8 cellular contexts compared by ENCODE assay signal in genomic region chr1:209827384-209828261, GRCh38. TPM values are rescaled to one million over a fixed set of nuclear protein-coding genes. Genes with fewer than 3 reads are reported as not detected.
A peak's percentile ranks its signal among the peaks of the same experiment; 100 is the strongest.
DNase-seq lines count a peak whose midpoint lies in the region; ATAC-seq and TF ChIP-seq lines count a peak whose summit lies in the region.

A gene with protein sequence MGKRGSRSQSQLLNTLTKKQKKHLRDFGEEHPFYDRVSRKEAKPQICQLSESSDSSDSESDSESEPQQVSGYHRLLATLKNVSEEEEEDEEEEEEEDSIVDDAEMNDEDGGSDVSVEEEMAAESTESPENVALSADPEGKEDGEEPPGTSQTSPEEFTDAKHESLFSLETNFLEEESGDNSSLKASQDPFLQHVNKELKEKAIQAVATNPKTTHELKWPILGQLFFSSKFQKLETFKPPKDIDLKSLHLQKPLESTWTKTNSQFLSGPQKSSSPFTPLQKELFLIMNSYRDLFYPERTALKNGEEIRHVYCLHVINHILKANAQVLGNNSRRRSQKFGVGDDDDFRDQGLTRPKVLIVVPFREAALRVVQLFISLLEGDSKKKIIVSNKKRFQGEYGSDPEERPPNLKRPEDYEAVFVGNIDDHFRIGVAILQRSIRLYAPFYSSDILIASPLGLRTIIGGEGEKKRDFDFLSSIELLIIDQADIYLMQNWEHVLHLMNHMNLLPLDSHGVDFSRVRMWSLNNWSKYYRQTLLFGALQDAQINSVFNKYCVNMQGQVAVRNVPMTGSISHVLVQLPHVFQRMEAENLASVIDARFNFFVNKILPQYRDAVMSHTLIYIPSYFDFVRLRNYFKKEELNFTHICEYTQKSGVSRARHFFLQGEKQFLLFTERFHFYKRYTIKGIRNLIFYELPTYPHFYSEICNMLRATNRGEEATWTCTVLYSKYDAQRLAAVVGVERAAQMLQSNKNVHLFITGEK (plus strand): TSS chr1:209827972. CDS start chr1:209828064, 92 bp downstream.

- H3K9ac ChIP-seq in GM23248 (peak within 1 kb of the TSS; percentile 82), fibroblast of lung (ENCODE audit: insufficient read depth, low read length) (peak within 1 kb of the TSS; percentile 59)

- ATAC-seq in naive thymus-derived CD4-positive, alpha-beta T cell: peak; percentile 97
- ATAC-seq in stimulated activated naive B cell treated with anti-CD40 and anti-IgM and Interleukin-4, amounts not matched to agents 10 μg/mL and 1 μg/mL and 100 μg/mL, for 72 hours (replicated peaks): peak; percentile 93 to 94

- H3K4me1 Mint-ChIP-seq in naive thymus-derived CD4-positive, alpha-beta T cell: peaks cover 24 to 58% (median 49%) of the 10 kb centered on the region in 7 donors
- H3K4me1 Mint-ChIP-seq in stimulated activated naive B cell treated with anti-CD40 and anti-IgM and Interleukin-4, amounts not matched to agents 10 μg/mL and 1 μg/mL and 100 μg/mL, for 72 hours: peaks cover 16 to 43% of the 10 kb centered on the region in 2 donors

- intact Hi-C loops in naive thymus-derived CD4-positive, alpha-beta T cell (cut with micrococcal nuclease): loop anchor here (1.0 to 5.0 kb wide), 9 partner anchors 21 to 1432 kb away; partner anchors contain the start of genes C1orf74 (in 2 of the 2), TRAF3IP3 (in 2 of the 2), IRF6 (in 1 of the 2) and RCOR3 (in 1 of the 2)

- peak within 1 kb of the TSS; percentile 77 to 97 (median 92) for H3K4me3 Mint-ChIP-seq in naive thymus-derived CD4-positive, alpha-beta T cell
- peak within 1 kb of the TSS; percentile 91 to 97 for H3K4me3 Mint-ChIP-seq in stimulated activated naive B cell treated with anti-CD40 and anti-IgM and Interleukin-4, amounts not matched to agents 10 μg/mL and 1 μg/mL and 100 μg/mL, for 72 hours

- in situ Hi-C loops in GM23248 (cut with MboI): no loop called here

- no peaks in the 10 kb centered on the region for H4K20me1 ChIP-seq in GM23248 (ENCODE audit: insufficient read depth)
- H4K20me1 ChIP-seq in fibroblast of lung (ENCODE audit: control insufficient read depth, extremely low read depth, insufficient read depth, low read length): no peaks in the 10 kb centered on the region

- peak within 1 kb of the TSS; percentile 78 for H3K4me2 ChIP-seq in GM23248 (ENCODE audit: unreplicated experiment)
- H3K4me2 ChIP-seq in fibroblast of lung (ENCODE audit: extremely low read depth, insufficient read depth, low read length): peak within 1 kb of the TSS; percentile 82

- H3F3A ChIP-seq in GM23248 (ENCODE audit: insufficient read depth): peaks cover 46% of the 10 kb centered on the region

- WGBS in GM23248 (ENCODE audit: low coverage in 1 of 2, low lambda C conversion rate in 2 of 2, missing lambda C conversion rate in 2 of 2), 2 experiments: 20 to 21% methylated on average over 51 of the region's 51 CpGs

- H3K27ac Mint-ChIP-seq in naive thymus-derived CD4-positive, alpha-beta T cell: peak within 1 kb of the TSS; percentile 74 to 96 (median 89)
- peak within 1 kb of the TSS; percentile 98 for H3K27ac Mint-ChIP-seq in stimulated activated naive B cell treated with anti-CD40 and anti-IgM and Interleukin-4, amounts not matched to agents 10 μg/mL and 1 μg/mL and 100 μg/mL, for 72 hours

- peak; percentile 76 to 82 for TF ChIP-seq CTCF in fibroblast of lung (conservative IDR thresholded peaks at IDR 0.05 in 1 of 2, IDR thresholded peaks at IDR 0.05 in 1 of 2; ENCODE audit: low read depth in 1 of 2, low read length in 2 of 2)

- H3K4me1 ChIP-seq in GM23248 (ENCODE audit: insufficient read depth) (peaks cover 49% of the 10 kb centered on the region), fibroblast of lung (ENCODE audit: control insufficient read depth, extremely low read depth, insufficient read depth, low read length) (peaks cover 10% of the 10 kb centered on the region)
- H3K4me1 ChIP-seq in naive thymus-derived CD4-positive, alpha-beta T cell (ENCODE audit: control insufficient read depth in 2 of 2, insufficient read depth in 2 of 2, low read length in 2 of 2): peaks cover 8 to 16% of the 10 kb centered on the region in 2 donors

- peaks cover 0 to 12% (median 5%) of the 10 kb centered on the region in 5 donors for H3K27me3 Mint-ChIP-seq in naive thymus-derived CD4-positive, alpha-beta T cell
- peaks cover 4 to 5% of the 10 kb centered on the region in 2 donors for H3K27me3 Mint-ChIP-seq in stimulated activated naive B cell treated with anti-CD40 and anti-IgM and Interleukin-4, amounts not matched to agents 10 μg/mL and 1 μg/mL and 100 μg/mL, for 72 hours

- H3K27me3 ChIP-seq in GM23248 (replicated peaks; ENCODE audit: insufficient read depth) (no peaks in the 10 kb centered on the region), fibroblast of lung (ENCODE audit: control insufficient read depth, insufficient read depth, low read length) (no peaks in the 10 kb centered on the region)
- no peaks in the 10 kb centered on the region for H3K27me3 ChIP-seq in naive thymus-derived CD4-positive, alpha-beta T cell (ENCODE audit: control insufficient read depth in 2 of 2, insufficient read depth in 2 of 2, low read length in 2 of 2)

- H3K4me3 ChIP-seq in GM23248: peak within 1 kb of the TSS; percentile 77
- peak within 1 kb of the TSS; percentile 90 to 97 (median 96) for H3K4me3 ChIP-seq in fibroblast of lung (replicated peaks in 1 of 4; ENCODE audit: control extremely low read depth in 1 of 4, insufficient read depth in 1 of 4, low read depth in 3 of 4, low read length in 4 of 4)
- H3K4me3 ChIP-seq in naive thymus-derived CD4-positive, alpha-beta T cell (ENCODE audit: low read length): peak within 1 kb of the TSS; percentile 98

- H3K36me3 Mint-ChIP-seq in naive thymus-derived CD4-positive, alpha-beta T cell: peaks cover 6 to 20% (median 12%) of the 10 kb centered on the region in 5 donors
- H3K36me3 Mint-ChIP-seq in stimulated activated naive B cell treated with anti-CD40 and anti-IgM and Interleukin-4, amounts not matched to agents 10 μg/mL and 1 μg/mL and 100 μg/mL, for 72 hours: peaks cover 8 to 25% of the 10 kb centered on the region in 2 donors

- H3K27ac ChIP-seq in GM23248 (peak within 1 kb of the TSS; percentile 81), fibroblast of lung (ENCODE audit: insufficient read depth, low read length) (peak within 1 kb of the TSS; percentile 76)
- peak within 1 kb of the TSS; percentile 84 for H3K27ac ChIP-seq in naive thymus-derived CD4-positive, alpha-beta T cell (ENCODE audit: low read depth, low read length)

- DNase-seq in EH (ENCODE audit: low read depth) (peak; percentile 95), GM23248 (peak; percentile 99), Kasumi-1 (lab: John Stamatoyannopoulos, UW) (peak; percentile 96 to 97), RKO (ENCODE audit: low spot score) (peak; percentile 98), activated T-helper 1 cell treated with Interleukin-2 at 50 U/mL for 16 hours (ENCODE audit: low read depth) (peak; percentile 81), fibroblast of lung (ENCODE audit: low read depth in 2 of 2) (peak; percentile 97 to 98)
- DNase-seq in naive thymus-derived CD4-positive, alpha-beta T cell: peak; percentile 68 to 94 (median 91)
- DNase-seq in stimulated activated naive B cell treated with anti-CD40 and anti-IgM and Interleukin-4, amounts not matched to agents 10 μg/mL and 1 μg/mL and 100 μg/mL, for 72 hours: peak; percentile 94

- no peaks in the 10 kb centered on the region for H3K9me3 Mint-ChIP-seq in naive thymus-derived CD4-positive, alpha-beta T cell
- H3K9me3 Mint-ChIP-seq in stimulated activated naive B cell treated with anti-CD40 and anti-IgM and Interleukin-4, amounts not matched to agents 10 μg/mL and 1 μg/mL and 100 μg/mL, for 72 hours: no peaks in the 10 kb centered on the region

- CTCF ChIA-PET in naive thymus-derived CD4-positive, alpha-beta T cell (lab: Charles Lee): interaction anchor here (0.6 to 1.5 kb wide), 6 partner anchors 9 to 251 kb away, joined by 3 to 6 read pairs (median 3); no protein-coding TSS in a partner anchor

- POLR2A ChIA-PET in naive thymus-derived CD4-positive, alpha-beta T cell (lab: Charles Lee): interaction anchor here (0.6 to 11.0 kb wide), 9 partner anchors 12 to 72 kb away, joined by 3 to 62 read pairs (median 3); partner anchors contain the start of genes C1orf74 and TRAF3IP3

- peaks cover 32% of the 10 kb centered on the region for H3K79me2 ChIP-seq in GM23248 (ENCODE audit: insufficient read depth)
- H3K79me2 ChIP-seq in fibroblast of lung (ENCODE audit: control insufficient read depth, insufficient read depth, low read length): peaks cover 17% of the 10 kb centered on the region

- H3K9me3 ChIP-seq in GM23248 (ENCODE audit: low read depth) (no peaks in the 10 kb centered on the region), fibroblast of lung (ENCODE audit: control insufficient read depth, insufficient read depth, low read depth, low read length) (no peaks in the 10 kb centered on the region)
- no peaks in the 10 kb centered on the region for H3K9me3 ChIP-seq in naive thymus-derived CD4-positive, alpha-beta T cell (ENCODE audit: control insufficient read depth in 2 of 3, low read length in 3 of 3)

- peaks cover 16% of the 10 kb centered on the region; the same call in 1 of the 2 replicates for H3K36me3 ChIP-seq in GM23248 (ENCODE audit: low read depth)
- peaks cover 1% of the 10 kb centered on the region for H3K36me3 ChIP-seq in fibroblast of lung (ENCODE audit: control insufficient read depth, insufficient read depth, low read length)
- H3K36me3 ChIP-seq in naive thymus-derived CD4-positive, alpha-beta T cell (ENCODE audit: control insufficient read depth in 2 of 3, insufficient read depth in 3 of 3, low read length in 3 of 3): peaks cover 0 to 19% (median 8%) of the 10 kb centered on the region in 3 experiments

- H3K9me2 ChIP-seq in GM23248 (ENCODE audit: insufficient read depth): no peaks in the 10 kb centered on the region

- peak within 1 kb of the TSS; percentile 94 for H2AFZ ChIP-seq in GM23248
- H2AFZ ChIP-seq in fibroblast of lung (ENCODE audit: low read length): peak within 1 kb of the TSS; percentile 93

RNA-seq across cellular contexts. Expression of the gene that starts here (rescaled TPM):
- 12.2 and 16.8 TPM in 2 replicates for total RNA-seq in GM23248 (2014; rRNA removed; shearing (Covaris generic))
- polyA plus RNA-seq in GM23248 (2016; fragmentation: Nextera tagmentation; extraction: Ambion mirVana): 9.5 TPM in 2 replicates
- total RNA-seq in fibroblast of lung: 6.9 and 10.4 TPM in 2 replicates
- 12.3 and 13.8 TPM in 2 replicates for polyA plus RNA-seq in fibroblast of lung
- 5.8 and 6.7 TPM in 2 replicates for polyA plus RNA-seq in fibroblast of lung (2012)
- 5.1 and 6.2 TPM in 2 replicates for polyA minus RNA-seq in fibroblast of lung (ENCODE audit: low replicate concordance)
- 10 to 100 TPM in 3 of 5 experiments, 1 to 10 TPM in 2; 6.0 to 16.3 (median 12.7) TPM for total RNA-seq in naive thymus-derived CD4-positive, alpha-beta T cell
- polyA plus RNA-seq in naive thymus-derived CD4-positive, alpha-beta T cell: 1 to 10 TPM; 3.2 to 8.0 TPM

Comparison
In these comparisons a context has a peak if more than half of its experiments do, and no peak if none do; other contexts are left out.
1. Peak in every context shown above with its lines: DNase-seq, ATAC-seq, H3K4me3 ChIP-seq and H3K27ac ChIP-seq.